ENCODE assay signal across 7 cellular contexts in genomic region chr2:230603317-230603716, GRCh38.
DNase-seq lines count a peak whose midpoint lies in the region; ATAC-seq and TF ChIP-seq lines count a peak whose summit lies in the region.
"Not testable (repeated sequence)": the region's sequence is repeated elsewhere in the genome, so short reads cannot be mapped to it uniquely, and the experiment has no call there.

No MANE protein-coding gene starts in this region.

- H3K27me3 Mint-ChIP-seq in CD8-positive, alpha-beta memory T cell; activated B cell treated with CpG ODN at 0.5 μM for 24 hours; activated T-cell treated with anti-CD3 and anti-CD28 coated beads, Interleukin-2, amount 50 U/mL, for 24 hours; activated naive CD8-positive, alpha-beta T cell; memory B cell; stimulated activated memory B cell treated with anti-CD40 and anti-IgM and Interleukin-4, amounts not matched to agents 10 μg/mL and 1 μg/mL and 100 μg/mL, for 72 hours: not testable (repeated sequence)

- H3K4me2 ChIP-seq in OCI-LY1 (ENCODE audit: low read length): not testable (repeated sequence)

- not testable (repeated sequence) for TF ChIP-seq CTCF in OCI-LY1 (IDR thresholded peaks at IDR 0.05; ENCODE audit: low read length); activated B cell treated with CpG ODN at 0.5 μM for 24 hours (IDR thresholded peaks at IDR 0.05)

- H4K20me1 ChIP-seq in OCI-LY1 (ENCODE audit: insufficient read depth, low read length): not testable (repeated sequence)

- H3K79me2 ChIP-seq in OCI-LY1 (ENCODE audit: insufficient read depth, low read length): not testable (repeated sequence)

- intact Hi-C loops in activated B cell treated with CpG ODN at 0.5 μM for 24 hours (cut with micrococcal nuclease): not testable (repeated sequence)

- H3K4me3 ChIP-seq in CD8-positive, alpha-beta memory T cell (ENCODE audit: low read length): peak overlapping the region; percentile 54
- not testable (repeated sequence) for H3K4me3 ChIP-seq in OCI-LY1 (ENCODE audit: low read depth, low read length, poor library complexity, severe bottlenecking)

- peaks cover 4 to 36% (median 5%) of the 10 kb centered on the region in 3 donors for H3K36me3 Mint-ChIP-seq in CD8-positive, alpha-beta memory T cell
- peaks cover 57% of the 10 kb centered on the region for H3K36me3 Mint-ChIP-seq in activated B cell treated with CpG ODN at 0.5 μM for 24 hours (ENCODE audit: low read depth)
- H3K36me3 Mint-ChIP-seq in activated T-cell treated with anti-CD3 and anti-CD28 coated beads, Interleukin-2, amount 50 U/mL, for 24 hours (ENCODE audit: low read depth): peaks cover 11% of the 10 kb centered on the region
- H3K36me3 Mint-ChIP-seq in activated naive CD8-positive, alpha-beta T cell: peaks cover 15% of the 10 kb centered on the region
- H3K36me3 Mint-ChIP-seq in memory B cell: peaks cover 34% of the 10 kb centered on the region
- H3K36me3 Mint-ChIP-seq in stimulated activated memory B cell treated with anti-CD40 and anti-IgM and Interleukin-4, amounts not matched to agents 10 μg/mL and 1 μg/mL and 100 μg/mL, for 72 hours: peaks cover 39% of the 10 kb centered on the region

- CTCF ChIA-PET in CD8-positive, alpha-beta memory T cell (lab: Charles Lee): interaction anchor here (0.6 to 1.2 kb wide), 2 partner anchors 7 to 186 kb away, joined by 3 to 4 read pairs; no protein-coding TSS in a partner anchor
- CTCF ChIA-PET in activated B cell treated with CpG ODN at 0.5 μM for 24 hours (lab: Charles Lee): interaction anchor here (0.9 to 2.2 kb wide), 5 partner anchors 7 to 401 kb away, joined by 3 to 11 read pairs (median 3); no protein-coding TSS in a partner anchor

- H3K4me3 Mint-ChIP-seq in CD8-positive, alpha-beta memory T cell: peak overlapping the region; percentile 35 to 92 (median 78)
- H3K4me3 Mint-ChIP-seq in activated B cell treated with CpG ODN at 0.5 μM for 24 hours; activated T-cell treated with anti-CD3 and anti-CD28 coated beads, Interleukin-2, amount 50 U/mL, for 24 hours: not testable (repeated sequence)
- peak overlapping the region; percentile 67 for H3K4me3 Mint-ChIP-seq in activated naive CD8-positive, alpha-beta T cell
- H3K4me3 Mint-ChIP-seq in memory B cell: peak overlapping the region; percentile 50
- peak overlapping the region; percentile 24 for H3K4me3 Mint-ChIP-seq in stimulated activated memory B cell treated with anti-CD40 and anti-IgM and Interleukin-4, amounts not matched to agents 10 μg/mL and 1 μg/mL and 100 μg/mL, for 72 hours

- H3K9ac ChIP-seq in OCI-LY1 (ENCODE audit: low read length): peak overlapping the region; percentile 60; the same call in 1 of the 2 replicates

- peak overlapping the region; percentile 93 to 99 (median 98) for H3K27ac Mint-ChIP-seq in CD8-positive, alpha-beta memory T cell
- H3K27ac Mint-ChIP-seq in activated B cell treated with CpG ODN at 0.5 μM for 24 hours (peak overlapping the region; percentile 96), memory B cell (peak overlapping the region; percentile 97)
- H3K27ac Mint-ChIP-seq in activated T-cell treated with anti-CD3 and anti-CD28 coated beads, Interleukin-2, amount 50 U/mL, for 24 hours: peak overlapping the region; percentile 93
- H3K27ac Mint-ChIP-seq in activated naive CD8-positive, alpha-beta T cell: peak overlapping the region; percentile 96
- peak overlapping the region; percentile 99 for H3K27ac Mint-ChIP-seq in stimulated activated memory B cell treated with anti-CD40 and anti-IgM and Interleukin-4, amounts not matched to agents 10 μg/mL and 1 μg/mL and 100 μg/mL, for 72 hours

- not testable (repeated sequence) for H3K36me3 ChIP-seq in CD8-positive, alpha-beta memory T cell (ENCODE audit: insufficient read depth, low read length); OCI-LY1 (ENCODE audit: insufficient read depth, low read length)

- H3K9me3 Mint-ChIP-seq in CD8-positive, alpha-beta memory T cell: peaks cover 0 to 18% (median 14%) of the 10 kb centered on the region in 5 donors
- H3K9me3 Mint-ChIP-seq in activated B cell treated with CpG ODN at 0.5 μM for 24 hours (peaks cover 31% of the 10 kb centered on the region), memory B cell (peaks cover 11% of the 10 kb centered on the region)
- H3K9me3 Mint-ChIP-seq in activated T-cell treated with anti-CD3 and anti-CD28 coated beads, Interleukin-2, amount 50 U/mL, for 24 hours: peaks cover 27% of the 10 kb centered on the region
- peaks cover 16% of the 10 kb centered on the region for H3K9me3 Mint-ChIP-seq in activated naive CD8-positive, alpha-beta T cell (ENCODE audit: low read depth)
- peaks cover 15% of the 10 kb centered on the region for H3K9me3 Mint-ChIP-seq in stimulated activated memory B cell treated with anti-CD40 and anti-IgM and Interleukin-4, amounts not matched to agents 10 μg/mL and 1 μg/mL and 100 μg/mL, for 72 hours

- peaks cover 44% of the 10 kb centered on the region for H3K4me1 ChIP-seq in CD8-positive, alpha-beta memory T cell (ENCODE audit: insufficient read depth, low read length)
- H3K4me1 ChIP-seq in OCI-LY1 (ENCODE audit: insufficient read depth, low read length, severe bottlenecking): peaks cover 45% of the 10 kb centered on the region

- H3K27me3 ChIP-seq in CD8-positive, alpha-beta memory T cell (ENCODE audit: insufficient read depth, low read length, poor library complexity, severe bottlenecking); OCI-LY1 (ENCODE audit: insufficient read depth, low read length): not testable (repeated sequence)

- peak overlapping the region; percentile 66 for H3K27ac ChIP-seq in CD8-positive, alpha-beta memory T cell (ENCODE audit: low read depth, low read length)
- H3K27ac ChIP-seq in OCI-LY1 (ENCODE audit: low read depth, low read length, poor library complexity, severe bottlenecking): peak overlapping the region; percentile 93

- POLR2A ChIA-PET in CD8-positive, alpha-beta memory T cell (lab: Charles Lee): interaction anchor here (0.6 to 1.9 kb wide), 3 partner anchors 111 to 186 kb away, joined by 3 to 7 read pairs (median 4); no protein-coding TSS in a partner anchor
- POLR2A ChIA-PET in activated B cell treated with CpG ODN at 0.5 μM for 24 hours (lab: Charles Lee): interaction anchor here (0.9 to 4.7 kb wide), 13 partner anchors 10 to 401 kb away, joined by 3 to 64 read pairs (median 9); partner anchors contain the start of genes SP100 and SP140L

- H3K9me3 ChIP-seq in CD8-positive, alpha-beta memory T cell (ENCODE audit: low read length); OCI-LY1 (ENCODE audit: low read length): not testable (repeated sequence)

- H3K4me1 Mint-ChIP-seq in CD8-positive, alpha-beta memory T cell: peaks cover 60 to 74% (median 72%) of the 10 kb centered on the region in 3 donors
- peaks cover 94% of the 10 kb centered on the region for H3K4me1 Mint-ChIP-seq in activated B cell treated with CpG ODN at 0.5 μM for 24 hours
- H3K4me1 Mint-ChIP-seq in activated T-cell treated with anti-CD3 and anti-CD28 coated beads, Interleukin-2, amount 50 U/mL, for 24 hours (ENCODE audit: low read depth): peaks cover 52% of the 10 kb centered on the region
- H3K4me1 Mint-ChIP-seq in activated naive CD8-positive, alpha-beta T cell (ENCODE audit: low read depth): peaks cover 38% of the 10 kb centered on the region
- H3K4me1 Mint-ChIP-seq in memory B cell: peaks cover 62% of the 10 kb centered on the region
- H3K4me1 Mint-ChIP-seq in stimulated activated memory B cell treated with anti-CD40 and anti-IgM and Interleukin-4, amounts not matched to agents 10 μg/mL and 1 μg/mL and 100 μg/mL, for 72 hours: peaks cover 93% of the 10 kb centered on the region

- H3K9me2 ChIP-seq in OCI-LY1 (ENCODE audit: low read depth, low read length): not testable (repeated sequence)

- DNase-seq in CD8-positive, alpha-beta memory T cell; activated B cell treated with CpG ODN at 0.5 μM for 24 hours; activated T-cell treated with anti-CD3 and anti-CD28 coated beads, Interleukin-2, amount 50 U/mL, for 24 hours; memory B cell (ENCODE audit: low spot score in 2 of 2): not testable (repeated sequence)

- ATAC-seq in activated B cell treated with CpG ODN at 0.5 μM for 24 hours (ENCODE audit: low read depth); memory B cell (ENCODE audit: low read depth); stimulated activated memory B cell treated with anti-CD40 and anti-IgM and Interleukin-4, amounts not matched to agents 10 μg/mL and 1 μg/mL and 100 μg/mL, for 72 hours: not testable (repeated sequence)

- H2AFZ ChIP-seq in OCI-LY1 (ENCODE audit: low read length): not testable (repeated sequence)

- not testable (repeated sequence) for H3F3A ChIP-seq in OCI-LY1 (ENCODE audit: insufficient read depth, low read length)
